16 cellular contexts compared by ENCODE assay signal in genomic region chr16:6777624-6778023, GRCh38.
"Had no signal": no experiment of that assay in that cellular context is flagged by ENCODE, and none has a peak within 500 bp of the region (broad histone marks: within the 10 kb centered on the region; RNA-seq: fewer than 3 reads in every experiment).

No MANE protein-coding gene starts in this region.

- H3K4me1 ChIP-seq: neural progenitor cell, spleen had no signal

- H3K27ac ChIP-seq: neural progenitor cell, ovary, spleen had no signal

- H3K27me3 Mint-ChIP-seq: activated B cell treated with CpG ODN at 0.5 μM for 24 hours; activated CD8-positive, alpha-beta T cell treated with anti-CD3 and anti-CD28 coated beads for 36 hours; activated naive CD8-positive, alpha-beta T cell; stimulated activated naive CD8-positive, alpha-beta T cell treated with anti-CD3 and anti-CD28 coated beads, Interleukin-15, Interleukin-2, amounts not matched to agents 100 ng/mL and 50 ng/mL, for 24 hours; type B pancreatic cell had no signal

- H3K4me2 ChIP-seq: neural progenitor cell had no signal

- H3K9me3 Mint-ChIP-seq: type B pancreatic cell had no signal

- H3K4me1 Mint-ChIP-seq: activated B cell treated with CpG ODN at 0.5 μM for 24 hours, neural progenitor cell had no signal

- H3K9ac ChIP-seq: neural progenitor cell had no signal

- H3K4me3 ChIP-seq: neural progenitor cell, ovary, spleen had no signal

- H3K27me3 ChIP-seq: neural progenitor cell, ovary, spleen had no signal

- DNase-seq: activated B cell treated with CpG ODN at 0.5 μM for 24 hours; activated CD4-positive, alpha-beta T cell treated with anti-CD3 and anti-CD28 coated beads for 48 hours; activated CD8-positive, alpha-beta memory T cell treated with anti-CD3 and anti-CD28 coated beads, Interleukin-2, amount 50 U/mL, for 4 hours; activated CD8-positive, alpha-beta T cell treated with anti-CD3 and anti-CD28 coated beads for 36 hours; activated gamma-delta T cell; activated T-cell treated with anti-CD3 and anti-CD28 coated beads, Interleukin-2, amount 50 U/mL, for 48 hours; amniotic stem cell; kidney; ovary; spleen had no signal

- H3K4me3 Mint-ChIP-seq: activated B cell treated with CpG ODN at 0.5 μM for 24 hours; activated CD8-positive, alpha-beta T cell treated with anti-CD3 and anti-CD28 coated beads for 36 hours; activated naive CD8-positive, alpha-beta T cell; neural progenitor cell; stimulated activated naive CD8-positive, alpha-beta T cell treated with anti-CD3 and anti-CD28 coated beads, Interleukin-15, Interleukin-2, amounts not matched to agents 100 ng/mL and 50 ng/mL, for 24 hours; type B pancreatic cell had no signal

- H3K27ac Mint-ChIP-seq: activated B cell treated with CpG ODN at 0.5 μM for 24 hours; activated CD8-positive, alpha-beta T cell treated with anti-CD3 and anti-CD28 coated beads for 36 hours; activated naive CD8-positive, alpha-beta T cell; neural progenitor cell; stimulated activated naive CD8-positive, alpha-beta T cell treated with anti-CD3 and anti-CD28 coated beads, Interleukin-15, Interleukin-2, amounts not matched to agents 100 ng/mL and 50 ng/mL, for 24 hours; type B pancreatic cell had no signal

- H2AFZ ChIP-seq: neural progenitor cell had no signal

- H3K36me3 ChIP-seq: neural progenitor cell, ovary, spleen had no signal

- H3K36me3 Mint-ChIP-seq: activated naive CD8-positive, alpha-beta T cell; neural progenitor cell; type B pancreatic cell had no signal

- ATAC-seq: activated CD8-positive, alpha-beta T cell treated with anti-CD3 and anti-CD28 coated beads for 36 hours; esophagus mucosa; sciatic nerve had no signal
